10 cellular contexts compared by ENCODE assay signal in the genomic region with DNA sequence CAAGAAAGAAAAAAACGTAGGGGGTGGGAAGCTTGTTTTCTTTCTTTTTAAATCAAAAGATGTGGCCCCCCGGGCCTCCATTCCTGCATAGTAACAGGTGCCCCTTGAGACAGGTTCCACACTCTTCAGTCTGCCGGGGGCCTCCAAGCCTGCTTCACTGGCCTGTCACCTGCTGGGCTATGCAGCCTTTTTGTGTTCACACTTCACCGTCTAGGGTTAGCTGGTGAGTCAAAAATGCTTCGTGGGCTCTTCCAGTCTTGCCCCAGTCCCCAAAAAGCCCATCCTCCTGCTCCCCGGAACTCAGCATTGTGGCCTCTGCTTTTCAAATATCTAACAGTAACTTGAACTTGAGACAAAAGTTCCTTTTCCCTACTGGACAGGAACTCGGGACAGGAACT.
A peak's percentile ranks its signal among the peaks of the same experiment; 100 is the strongest.
DNase-seq lines count a peak whose midpoint lies in the region; ATAC-seq and TF ChIP-seq lines count a peak whose summit lies in the region.
"Had no signal": no experiment of that assay in that cellular context is flagged by ENCODE, and none has a peak within 500 bp of the region (broad histone marks: within the 10 kb centered on the region; RNA-seq: fewer than 3 reads in every experiment).

No MANE protein-coding gene starts in this region.

- no peaks in the 10 kb centered on the region for H3F3A ChIP-seq in SK-N-SH (replicated peaks; ENCODE audit: insufficient read depth)

- POLR2A ChIA-PET in SK-N-SH (lab: Yijun Ruan, JAX), result interaction anchor here (0.6 kb wide), 1 partner anchor 8 kb away, joined by 4 read pairs; no protein-coding TSS in a partner anchor

- TF ChIP-seq RAD21 in SK-N-SH (IDR thresholded peaks at IDR 0.05; ENCODE audit: low read length), result no peak

- H3K79me2 ChIP-seq in SK-N-SH (ENCODE audit: insufficient read depth), result no peaks in the 10 kb centered on the region
- no peaks in the 10 kb centered on the region for H3K79me2 ChIP-seq in Karpas-422 (ENCODE audit: low read length)

- intact Hi-C loops in lower lobe of right lung (cut with DNase I) (no loop called here), testis (cut with DNase I; ENCODE audit: low total_unique reads) (no loop called here)

- H3K9me3 ChIP-seq in SK-N-SH (no peaks in the 10 kb centered on the region), adipocyte (ENCODE audit: control insufficient read depth, low read length) (no peaks in the 10 kb centered on the region), lower lobe of right lung (no peaks in the 10 kb centered on the region), testis (no peaks in the 10 kb centered on the region), Karpas-422 (ENCODE audit: low read length) (no peaks in the 10 kb centered on the region)
- H3K9me3 ChIP-seq: A549 had no signal

- H4K20me1 ChIP-seq in SK-N-SH (ENCODE audit: insufficient read depth) (no peaks in the 10 kb centered on the region), Karpas-422 (ENCODE audit: insufficient read depth, low read depth, low read length) (0 out of 2 replicates have a peak, but pooled peaks cover 3% of the 10 kb centered on the region)

- H2AFZ ChIP-seq in SK-N-SH (ENCODE audit: low read depth) (no peak overlapping the region), Karpas-422 (ENCODE audit: low read length) (no peak overlapping the region)
- H2AFZ ChIP-seq: PC-9 had no signal

- no peak for TF ChIP-seq POLR2A in testis (IDR thresholded peaks at IDR 0.05)

- in situ Hi-C loops in GM13976 (cut with MboI; ENCODE audit: low sequenced_read_pairs, unreplicated experiment), result no loop called here

- peak; percentile 14; the same call in 2 of the 3 replicates for ATAC-seq in SK-N-SH treated with all-trans-retinoic acid at 6 μM for 48 hours
- ATAC-seq in lower lobe of right lung, result no peak
- ATAC-seq: A549 had no signal

- H3K36me3 ChIP-seq in SK-N-SH (replicated peaks in 1 of 2; ENCODE audit: control insufficient read depth in 1 of 2, insufficient read depth in 2 of 2, low read length in 1 of 2), result peaks cover 17 to 62% of the 10 kb centered on the region in 2 experiments
- H3K36me3 ChIP-seq in adipocyte (ENCODE audit: control insufficient read depth, insufficient read depth, low read length, severe bottlenecking), result peaks cover 71% of the 10 kb centered on the region
- H3K36me3 ChIP-seq in lower lobe of right lung, result peaks cover 35% of the 10 kb centered on the region
- no peaks in the 10 kb centered on the region for H3K36me3 ChIP-seq in testis (ENCODE audit: low read depth, missing control alignments)
- H3K36me3 ChIP-seq in Karpas-422 (ENCODE audit: insufficient read depth, low read length), result peaks cover 45% of the 10 kb centered on the region

- WGBS in SK-N-SH (ENCODE audit: low lambda C conversion rate), result 79% methylated on average over 7 of the region's 7 CpGs
- WGBS in testis, 2 donors, result 74 to 80% methylated on average over 7 of the region's 7 CpGs

- CTCF ChIA-PET in SK-N-SH (lab: Yijun Ruan, JAX), result interaction anchor here (0.9 to 4.8 kb wide), 5 partner anchors 15 to 210 kb away, joined by 3 to 17 read pairs (median 4); a partner anchor contains a TSS

- H3K4me1 ChIP-seq in SK-N-SH (ENCODE audit: control insufficient read depth in 1 of 2, insufficient read depth in 2 of 2, low read depth in 1 of 2, low read length in 1 of 2), result peaks cover 11 to 36% of the 10 kb centered on the region in 2 experiments
- H3K4me1 ChIP-seq in adipocyte (ENCODE audit: control insufficient read depth, insufficient read depth, low read length), result peaks cover 31% of the 10 kb centered on the region
- peaks cover 53% of the 10 kb centered on the region for H3K4me1 ChIP-seq in lower lobe of right lung
- H3K4me1 ChIP-seq in testis, result peaks cover 35% of the 10 kb centered on the region
- H3K4me1 ChIP-seq in Karpas-422 (ENCODE audit: low read length), result no peaks in the 10 kb centered on the region

- peak overlapping the region in 1 of 2 experiments; percentile 44; a peak in 2 of 4 replicates for H3K27ac ChIP-seq in SK-N-SH (ENCODE audit: low read depth in 2 of 2, low read length in 1 of 2)
- peak overlapping the region; percentile 88 for H3K27ac ChIP-seq in lower lobe of right lung
- H3K27ac ChIP-seq in testis, result peak overlapping the region; percentile 75 to 88
- no peak overlapping the region for H3K27ac ChIP-seq in Karpas-422 (ENCODE audit: low read length)
- H3K27ac ChIP-seq: PC-9 had no signal

- H3K4me3 ChIP-seq in SK-N-SH (ENCODE audit: low read depth in 2 of 2, low read length in 1 of 2) (no peak overlapping the region), adipocyte (ENCODE audit: low read length) (no peak overlapping the region), lower lobe of right lung (no peak overlapping the region), testis (no peak overlapping the region), Karpas-422 (ENCODE audit: low read length) (no peak overlapping the region)
- H3K4me3 ChIP-seq: A549, PC-9 had no signal

- no peak for DNase-seq in SK-N-SH
- no peak for DNase-seq in adipocyte (ENCODE audit: low read depth)
- no peak for DNase-seq in lower lobe of right lung
- DNase-seq in testis, result no peak
- no peak for DNase-seq in Karpas-422
- no peak for DNase-seq in RKO (ENCODE audit: low spot score)
- DNase-seq in GM13976 (ENCODE audit: low spot score), result no peak
- DNase-seq: PC-9 had no signal

- TF ChIP-seq EP300 in SK-N-SH (IDR thresholded peaks at IDR 0.05; ENCODE audit: borderline replicate concordance in 1 of 2, low read depth in 1 of 2, low read length in 1 of 2), result no peak

- H3K9ac ChIP-seq in SK-N-SH (no peak overlapping the region), adipocyte (ENCODE audit: low read length) (peak overlapping the region; percentile 48), Karpas-422 (ENCODE audit: low read length) (no peak overlapping the region)

- TF ChIP-seq CTCF in SK-N-SH (IDR thresholded peaks at IDR 0.05), result no peak
- TF ChIP-seq CTCF in lower lobe of right lung (IDR thresholded peaks at IDR 0.05), result no peak
- TF ChIP-seq CTCF in testis (IDR thresholded peaks at IDR 0.05), result no peak
- no peak for TF ChIP-seq CTCF in GM13976 (IDR thresholded peaks at IDR 0.05; ENCODE audit: borderline replicate concordance, control extremely low read depth, extremely low read depth, insufficient read depth, missing control alignments)

- no peak overlapping the region for H3K4me2 ChIP-seq in SK-N-SH
- H3K4me2 ChIP-seq in Karpas-422 (ENCODE audit: low read depth, low read length, poor library complexity, severe bottlenecking), result no peak overlapping the region
- H3K4me2 ChIP-seq: A549, PC-9 had no signal

- H3K9me2 ChIP-seq in SK-N-SH, result no peaks in the 10 kb centered on the region
- H3K9me2 ChIP-seq in Karpas-422 (replicated peaks; ENCODE audit: insufficient read depth, low read length), result no peaks in the 10 kb centered on the region

- H3K27me3 ChIP-seq in SK-N-SH (ENCODE audit: insufficient read depth) (no peaks in the 10 kb centered on the region), adipocyte (replicated peaks; ENCODE audit: control insufficient read depth, insufficient read depth, low read length) (no peaks in the 10 kb centered on the region), lower lobe of right lung (ENCODE audit: low read depth) (no peaks in the 10 kb centered on the region), testis (no peaks in the 10 kb centered on the region), Karpas-422 (ENCODE audit: low read length) (no peaks in the 10 kb centered on the region)

TF ChIP-seq in SK-N-SH treated with all-trans-retinoic acid at 6 μM for 48 hours, 23 proteins besides CTCF, POLR2A, EP300 and RAD21 (continues in another document):
- TF ChIP-seq ZC3H10 (CRISPR knock-in tag; IDR thresholded peaks at IDR 0.05), result no peak
- TF ChIP-seq, protein P1, sequence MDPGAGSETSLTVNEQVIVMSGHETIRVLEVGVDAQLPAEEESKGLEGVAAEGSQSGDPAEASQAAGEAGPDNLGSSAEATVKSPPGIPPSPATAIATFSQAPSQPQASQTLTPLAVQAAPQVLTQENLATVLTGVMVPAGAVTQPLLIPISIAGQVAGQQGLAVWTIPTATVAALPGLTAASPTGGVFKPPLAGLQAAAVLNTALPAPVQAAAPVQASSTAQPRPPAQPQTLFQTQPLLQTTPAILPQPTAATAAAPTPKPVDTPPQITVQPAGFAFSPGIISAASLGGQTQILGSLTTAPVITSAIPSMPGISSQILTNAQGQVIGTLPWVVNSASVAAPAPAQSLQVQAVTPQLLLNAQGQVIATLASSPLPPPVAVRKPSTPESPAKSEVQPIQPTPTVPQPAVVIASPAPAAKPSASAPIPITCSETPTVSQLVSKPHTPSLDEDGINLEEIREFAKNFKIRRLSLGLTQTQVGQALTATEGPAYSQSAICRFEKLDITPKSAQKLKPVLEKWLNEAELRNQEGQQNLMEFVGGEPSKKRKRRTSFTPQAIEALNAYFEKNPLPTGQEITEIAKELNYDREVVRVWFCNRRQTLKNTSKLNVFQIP (CRISPR knock-in tag; IDR thresholded peaks at IDR 0.05; ENCODE audit: borderline replicate concordance, low read depth), result no peak

TF ChIP-seq in SK-N-SH, 30 proteins besides CTCF, POLR2A, EP300 and RAD21 (continues in another document):
- TF ChIP-seq FOSL2 (IDR thresholded peaks at IDR 0.05; ENCODE audit: borderline replicate concordance, low read depth), result no peak
- TF ChIP-seq GATA2 (CRISPR knock-in tag; IDR thresholded peaks at IDR 0.05), result no peak
- no peak for TF ChIP-seq TEAD4 (IDR thresholded peaks at IDR 0.05; ENCODE audit: borderline replicate concordance, insufficient read depth)
- TF ChIP-seq RFX5 (IDR thresholded peaks at IDR 0.05; ENCODE audit: low read length), result no peak
- TF ChIP-seq YY1 (IDR thresholded peaks at IDR 0.05; ENCODE audit: low read depth), result no peak
- TF ChIP-seq, protein P2, sequence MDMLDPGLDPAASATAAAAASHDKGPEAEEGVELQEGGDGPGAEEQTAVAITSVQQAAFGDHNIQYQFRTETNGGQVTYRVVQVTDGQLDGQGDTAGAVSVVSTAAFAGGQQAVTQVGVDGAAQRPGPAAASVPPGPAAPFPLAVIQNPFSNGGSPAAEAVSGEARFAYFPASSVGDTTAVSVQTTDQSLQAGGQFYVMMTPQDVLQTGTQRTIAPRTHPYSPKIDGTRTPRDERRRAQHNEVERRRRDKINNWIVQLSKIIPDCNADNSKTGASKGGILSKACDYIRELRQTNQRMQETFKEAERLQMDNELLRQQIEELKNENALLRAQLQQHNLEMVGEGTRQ (IDR thresholded peaks at IDR 0.05; ENCODE audit: borderline replicate concordance, low read depth, low read length), result no peak
- TF ChIP-seq TCF12 (IDR thresholded peaks at IDR 0.05), result no peak
- no peak for TF ChIP-seq POLR2AphosphoS5 (IDR thresholded peaks at IDR 0.05; ENCODE audit: low read depth, low read length)
- TF ChIP-seq MXI1 (IDR thresholded peaks at IDR 0.05; ENCODE audit: low read depth, low read length), result no peak
